In the genomic region with DNA sequence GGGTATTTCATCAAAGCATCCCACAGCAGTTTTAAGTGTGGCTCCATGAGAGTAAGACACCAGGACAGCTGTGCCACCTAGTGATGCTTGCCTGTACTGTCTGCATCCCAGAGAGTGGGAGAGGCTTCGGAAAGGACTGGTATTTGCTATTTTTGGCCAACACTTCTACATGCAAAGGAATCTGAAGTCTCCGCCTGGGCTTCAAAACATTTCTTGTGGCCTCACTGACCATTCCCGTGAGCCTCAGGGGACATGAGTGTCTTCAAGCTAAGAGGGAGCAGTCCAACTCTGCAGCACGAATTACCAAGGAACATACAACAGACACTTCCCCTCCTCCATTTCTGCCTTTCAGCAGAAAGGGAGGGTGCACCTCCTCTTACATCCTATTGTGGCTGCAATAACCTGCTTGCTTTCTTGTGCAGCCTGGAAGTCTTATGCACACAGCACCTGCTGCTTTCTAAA, we compare ENCODE assay signal across 9 cellular contexts.
A peak's percentile ranks its signal among the peaks of the same experiment; 100 is the strongest.
DNase-seq lines count a peak whose midpoint lies in the region; ATAC-seq, FAIRE-seq and TF ChIP-seq lines count a peak whose summit lies in the region.
"Had no signal": no experiment of that assay in that cellular context is flagged by ENCODE, and none has a peak within 500 bp of the region (broad histone marks: within the 10 kb centered on the region; RNA-seq: fewer than 3 reads in every experiment).

No MANE protein-coding gene starts in this region.

- no peak overlapping the region for H3K27ac Mint-ChIP-seq in effector memory CD8-positive, alpha-beta T cell

- intact Hi-C loops in K562 (cut with micrococcal nuclease) (no loop called here), thyroid gland (cut with DNase I) (no loop called here)

- H3K27ac ChIP-seq in Karpas-422 (ENCODE audit: low read length) (no peak overlapping the region), K562 (ENCODE audit: extremely low read depth, low read depth, low read length) (no peak overlapping the region), keratinocyte (ENCODE audit: control insufficient read depth, insufficient read depth, low read length) (no peak overlapping the region), thyroid gland (no peak overlapping the region)

- peak in 2 of 3 experiments; percentile 7 to 21; a peak in 2 of 6 replicates for TF ChIP-seq CTCF in K562 (IDR thresholded peaks at IDR 0.05 in 2 of 3, conservative IDR thresholded peaks at IDR 0.05 in 1 of 3; ENCODE audit: insufficient read depth in 2 of 3, low read depth in 1 of 3, low read length in 3 of 3)
- TF ChIP-seq CTCF in keratinocyte (optimal IDR thresholded peaks at IDR 0.05 in 1 of 3, IDR thresholded peaks at IDR 0.05 in 1 of 3, conservative IDR thresholded peaks at IDR 0.05 in 1 of 3; ENCODE audit: extremely low read depth in 1 of 3, insufficient read depth in 2 of 3, low read length in 3 of 3) = peak; percentile 65 to 85 (median 79)
- TF ChIP-seq CTCF in thyroid gland (IDR thresholded peaks at IDR 0.05) = peak; percentile 31 to 86 (median 71)

- peaks cover 42 to 60% of the 10 kb centered on the region in 2 donors for H3K27me3 Mint-ChIP-seq in effector memory CD8-positive, alpha-beta T cell

- CTCF ChIA-PET in K562 (lab: Yijun Ruan, JAX; ENCODE audit: low intra/inter-chr PET ratio) = no interaction called here

- no peaks in the 10 kb centered on the region for H3K4me1 ChIP-seq in Karpas-422 (ENCODE audit: low read length)
- H3K4me1 ChIP-seq in K562 (replicated peaks in 1 of 2; ENCODE audit: control insufficient read depth in 2 of 2, insufficient read depth in 2 of 2, low read length in 2 of 2) = no peaks in the 10 kb centered on the region
- H3K4me1 ChIP-seq in keratinocyte (ENCODE audit: control insufficient read depth, extremely low read depth, insufficient read depth, low read length) = no peaks in the 10 kb centered on the region
- peaks cover 5 to 6% of the 10 kb centered on the region in 2 donors for H3K4me1 ChIP-seq in thyroid gland

- DNase-seq in AG08396 (ENCODE audit: low spot score) (peak; percentile 66), Karpas-422 (peak; percentile 44), K562 (ENCODE audit: extremely low read depth in 1 of 4, low spot score in 3 of 4) (peak in 1 of 4 experiments; percentile 3), keratinocyte (ENCODE audit: low read depth, low spot score) (no peak), thyroid gland (peak; percentile 72 to 78)
- no peak for DNase-seq in activated CD8-positive, alpha-beta memory T cell treated with anti-CD3 and anti-CD28 coated beads for 24 hours
- DNase-seq in effector memory CD8-positive, alpha-beta T cell = no peak

- no peaks in the 10 kb centered on the region for H4K20me1 ChIP-seq in Karpas-422 (ENCODE audit: insufficient read depth, low read depth, low read length)
- 0 out of 2 replicates have a peak, but pooled peaks cover 5% of the 10 kb centered on the region for H4K20me1 ChIP-seq in K562 (replicated peaks; ENCODE audit: control insufficient read depth, insufficient read depth, low read length)
- no peaks in the 10 kb centered on the region for H4K20me1 ChIP-seq in keratinocyte (ENCODE audit: control insufficient read depth, extremely low read depth, insufficient read depth, low read length)

- H3K9me2 ChIP-seq in Karpas-422 (replicated peaks; ENCODE audit: insufficient read depth, low read length) = no peaks in the 10 kb centered on the region

- H3K9ac ChIP-seq in Karpas-422 (ENCODE audit: low read length) = no peak overlapping the region
- no peak overlapping the region for H3K9ac ChIP-seq in K562 (ENCODE audit: insufficient read depth in 1 of 2, low read depth in 2 of 2, low read length in 2 of 2)
- H3K9ac ChIP-seq in keratinocyte (ENCODE audit: control insufficient read depth, extremely low read depth, insufficient read depth, low read length) = no peak overlapping the region

- FAIRE-seq in K562 (lab: Jason Lieb, UNC) (no peak), keratinocyte (lab: Jason Lieb, UNC) (no peak)

- no peaks in the 10 kb centered on the region for H3K9me3 Mint-ChIP-seq in effector memory CD8-positive, alpha-beta T cell
- H3K9me3 Mint-ChIP-seq: central memory CD8-positive, alpha-beta T cell had no signal

- no peak overlapping the region for H2AFZ ChIP-seq in Karpas-422 (ENCODE audit: low read length)
- H2AFZ ChIP-seq in K562 (ENCODE audit: low read depth, low read length) = no peak overlapping the region
- H2AFZ ChIP-seq in keratinocyte (ENCODE audit: control insufficient read depth, low read length) = no peak overlapping the region

- H3K4me2 ChIP-seq in Karpas-422 (ENCODE audit: low read depth, low read length, poor library complexity, severe bottlenecking) (no peak overlapping the region), K562 (ENCODE audit: insufficient read depth, low read length) (no peak overlapping the region), keratinocyte (ENCODE audit: control insufficient read depth, extremely low read depth, insufficient read depth, low read depth, low read length) (no peak overlapping the region)

- dilution Hi-C loops in keratinocyte (cut with MboI; ENCODE audit: extremely low pct_ligation_motif_present, low sequenced_read_pairs) = no loop called here

- no peak for TF ChIP-seq EP300 in K562 (IDR thresholded peaks at IDR 0.05; ENCODE audit: low read length)

- TF ChIP-seq RAD21 in K562 (CRISPR knock-in tag; conservative IDR thresholded peaks at IDR 0.05 in 1 of 2, IDR thresholded peaks at IDR 0.05 in 1 of 2) = 0 out of 4 replicates have a peak, but pooled peaks of 1 of the 2 experiments have one; percentile 18

- POLR2A ChIA-PET in K562 (lab: Yijun Ruan, JAX) = interaction anchor here (0.9 kb wide), 1 partner anchor 11 kb away, joined by 3 read pairs; no protein-coding TSS in a partner anchor

- H3K9me3 ChIP-seq in Karpas-422 (ENCODE audit: low read length) (no peaks in the 10 kb centered on the region), K562 (replicated peaks; ENCODE audit: control insufficient read depth, insufficient read depth, low read depth, low read length) (no peaks in the 10 kb centered on the region), keratinocyte (ENCODE audit: control insufficient read depth, low read depth, low read length) (no peaks in the 10 kb centered on the region), thyroid gland (no peaks in the 10 kb centered on the region)

- no peaks in the 10 kb centered on the region for H3K36me3 Mint-ChIP-seq in effector memory CD8-positive, alpha-beta T cell (ENCODE audit: insufficient read depth)

- H3K4me3 ChIP-seq in Karpas-422 (ENCODE audit: low read length) (no peak overlapping the region), K562 (no peak overlapping the region), keratinocyte (ENCODE audit: control insufficient read depth in 2 of 3, extremely low read depth in 1 of 3, insufficient read depth in 2 of 3, low read depth in 1 of 3, low read length in 3 of 3) (no peak overlapping the region), thyroid gland (replicated peaks in 1 of 3) (no peak overlapping the region)

- H3K36me3 ChIP-seq in Karpas-422 (ENCODE audit: insufficient read depth, low read length) (no peaks in the 10 kb centered on the region), K562 (ENCODE audit: control insufficient read depth, insufficient read depth, low read length) (no peaks in the 10 kb centered on the region), keratinocyte (ENCODE audit: control insufficient read depth in 2 of 2, extremely low read depth in 1 of 2, insufficient read depth in 2 of 2, low read length in 2 of 2) (no peaks in the 10 kb centered on the region), thyroid gland (no peaks in the 10 kb centered on the region)

- H3K9me1 ChIP-seq in K562 (ENCODE audit: control insufficient read depth, insufficient read depth, low read length) = no peaks in the 10 kb centered on the region
- no peaks in the 10 kb centered on the region for H3K9me1 ChIP-seq in keratinocyte (ENCODE audit: control insufficient read depth, extremely low read depth, insufficient read depth, low read length)

- in situ Hi-C loops in K562 (cut with MboI) = no loop called here

- no TSS peak for BruUV-seq in K562 (replicated peaks; lab: Mats Ljungman, UMichigan)

- ATAC-seq in K562 (0 out of 3 replicates have a peak, but pooled peaks have one; percentile 35), GM18868 (IDR thresholded peaks at IDR 0.05; ENCODE audit: unreplicated experiment) (no peak)
- no peak for ATAC-seq in effector memory CD8-positive, alpha-beta T cell (replicated peaks)

- TF ChIP-seq POLR2A in K562 (conservative IDR thresholded peaks at IDR 0.05) = no peak
- TF ChIP-seq POLR2A in thyroid gland (IDR thresholded peaks at IDR 0.05) = no peak

- WGBS in K562 (ENCODE audit: insufficient coverage, low coverage, missing lambda C conversion rate) = 0% methylated on average over 4 of the region's 4 CpGs
- 2 to 16% methylated on average over 4 of the region's 4 CpGs for WGBS in thyroid gland, 2 donors

- peaks cover 0 to 3% of the 10 kb centered on the region in 2 donors for H3K4me1 Mint-ChIP-seq in effector memory CD8-positive, alpha-beta T cell (ENCODE audit: low read depth in 2 of 2)

- H3K79me2 ChIP-seq in Karpas-422 (ENCODE audit: low read length) (no peaks in the 10 kb centered on the region), K562 (ENCODE audit: control insufficient read depth, insufficient read depth, low read length) (no peaks in the 10 kb centered on the region), keratinocyte (ENCODE audit: control insufficient read depth, insufficient read depth, low read length) (no peaks in the 10 kb centered on the region)

- no peak overlapping the region for H3K4me3 Mint-ChIP-seq in effector memory CD8-positive, alpha-beta T cell
- H3K4me3 Mint-ChIP-seq: central memory CD8-positive, alpha-beta T cell had no signal

- no peaks in the 10 kb centered on the region for H3K27me3 ChIP-seq in Karpas-422 (ENCODE audit: low read length)
- peaks cover 2 to 24% of the 10 kb centered on the region in 2 experiments; a peak in 3 of 5 replicates for H3K27me3 ChIP-seq in K562 (ENCODE audit: control insufficient read depth in 2 of 2, insufficient read depth in 2 of 2, low read length in 2 of 2)
- H3K27me3 ChIP-seq in keratinocyte (ENCODE audit: control insufficient read depth, extremely low read depth, insufficient read depth, low read length) = no peaks in the 10 kb centered on the region
- no peaks in the 10 kb centered on the region for H3K27me3 ChIP-seq in thyroid gland

TF ChIP-seq in K562, 482 proteins besides CTCF, POLR2A, EP300 and RAD21 (continues in another document):
- TF ChIP-seq ZNF165 (CRISPR knock-in tag; IDR thresholded peaks at IDR 0.05; ENCODE audit: borderline replicate concordance) = no peak

Comparison
In these comparisons a context has a peak if more than half of its experiments do, and no peak if none do; other contexts are left out.
1. DNase-seq: peak in AG08396 (single experiment), Karpas-422 (single experiment) and thyroid gland (2 of 2); none in keratinocyte (single experiment), activated CD8-positive, alpha-beta memory T cell treated with anti-CD3 and anti-CD28 coated beads for 24 hours (single experiment) and effector memory CD8-positive, alpha-beta T cell (0 of 3).
2. CTCF ChIP-seq: peak in every context shown above with its lines; median percentile 79 in keratinocyte; 71 in thyroid gland; 14 in K562.